7 cellular contexts compared by ENCODE assay signal in the genomic region with DNA sequence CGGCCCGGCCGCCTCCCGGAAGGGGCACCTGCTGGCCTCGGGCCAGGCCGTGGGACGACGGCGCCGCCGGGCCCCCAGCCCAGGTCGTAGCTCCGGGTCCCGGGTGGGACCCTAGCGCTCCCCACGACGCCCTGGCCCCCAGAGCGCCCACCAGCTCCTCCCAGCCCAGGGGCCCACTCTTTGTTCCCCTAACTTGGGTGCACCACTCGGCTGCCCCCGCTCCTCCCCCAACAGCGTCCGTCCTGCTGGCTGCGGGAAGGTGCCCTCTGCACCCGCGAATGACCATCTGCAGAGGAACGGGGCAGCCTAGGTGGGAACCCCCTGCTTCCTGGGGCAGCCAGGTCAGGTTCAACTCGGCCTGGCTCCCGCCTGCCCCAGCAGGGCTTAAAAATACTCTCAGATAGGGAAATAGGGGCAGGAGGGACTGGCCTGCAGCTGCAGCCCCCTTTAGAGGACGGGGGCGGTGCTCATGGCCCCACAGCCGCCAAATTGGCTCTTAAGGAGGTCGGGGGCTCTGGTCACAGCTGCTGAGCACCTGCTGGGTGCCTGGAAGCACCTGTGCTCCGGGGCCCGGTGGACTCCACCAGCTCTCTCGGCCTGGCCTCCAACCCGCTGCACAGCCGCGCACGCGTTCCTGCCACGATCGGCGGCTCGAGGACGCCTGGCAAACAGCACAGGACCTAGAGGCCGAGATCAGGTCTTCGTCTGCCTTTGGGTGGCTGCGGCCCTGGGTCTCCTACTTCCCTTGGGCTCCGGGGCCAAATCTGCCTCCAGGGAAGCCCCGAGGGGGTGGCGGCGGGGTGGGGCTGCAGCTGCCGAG. TPM values are rescaled to one million over a fixed set of nuclear protein-coding genes. Genes with fewer than 3 reads are reported as not detected.
A peak's percentile ranks its signal among the peaks of the same experiment; 100 is the strongest.
DNase-seq lines count a peak whose midpoint lies in the region; ATAC-seq and TF ChIP-seq lines count a peak whose summit lies in the region.
"Had no signal": no experiment of that assay in that cellular context is flagged by ENCODE, and none has a peak within 500 bp of the region (broad histone marks: within the 10 kb centered on the region; RNA-seq: fewer than 3 reads in every experiment).

No MANE protein-coding gene starts in this region.

- H3K4me3 Mint-ChIP-seq in GM23338 (peak overlapping the region; percentile 70), immature natural killer cell (peak overlapping the region in 4 of 5 donors; percentile 47 to 67 (median 65))

- H3K4me2 ChIP-seq in GM23338: peak overlapping the region; percentile 93

- H3K9me2 ChIP-seq in GM23338 (ENCODE audit: insufficient read depth): no peaks in the 10 kb centered on the region

- no peak overlapping the region for H2AFZ ChIP-seq in GM23338

- no peak overlapping the region for H3K27ac Mint-ChIP-seq in GM23338
- no peak overlapping the region for H3K27ac Mint-ChIP-seq in immature natural killer cell

- no peaks in the 10 kb centered on the region for H3K9me3 Mint-ChIP-seq in GM23338
- no peaks in the 10 kb centered on the region for H3K9me3 Mint-ChIP-seq in immature natural killer cell

- peaks cover 39% of the 10 kb centered on the region for H3K79me2 ChIP-seq in GM23338 (replicated peaks; ENCODE audit: insufficient read depth)

- no peaks in the 10 kb centered on the region; the same call in 2 of the 3 replicates for H3K36me3 Mint-ChIP-seq in GM23338 (ENCODE audit: low read depth)
- H3K36me3 Mint-ChIP-seq in immature natural killer cell: no peaks in the 10 kb centered on the region

- peaks cover 26% of the 10 kb centered on the region for H3F3A ChIP-seq in GM23338 (replicated peaks; ENCODE audit: low read depth)

- ATAC-seq in GM23338 (peak; percentile 2), GM18520 (IDR thresholded peaks at IDR 0.05; ENCODE audit: unreplicated experiment) (no peak)

- H3K4me1 ChIP-seq in GM23338 (ENCODE audit: insufficient read depth) (peaks cover 52% of the 10 kb centered on the region), SJCRH30 (peaks cover 70% of the 10 kb centered on the region)

- no peak for TF ChIP-seq CTCF in GM23338 (conservative IDR thresholded peaks at IDR 0.05; ENCODE audit: low read depth in 2 of 2)

- H3K4me3 ChIP-seq in GM23338 (peak overlapping the region; percentile 64), SJCRH30 (peak overlapping the region; percentile 72)

- H3K27me3 Mint-ChIP-seq in GM23338 (ENCODE audit: insufficient read depth, low read depth, poor library complexity) (peaks cover 21% of the 10 kb centered on the region), immature natural killer cell (ENCODE audit: low read depth in 3 of 3) (peaks cover 3 to 7% (median 5%) of the 10 kb centered on the region in 3 donors)

- H3K27ac ChIP-seq in GM23338 (ENCODE audit: low read depth) (peak overlapping the region; percentile 85; the same call in 1 of the 2 replicates), SJCRH30 (no peak overlapping the region)

- H3K4me1 Mint-ChIP-seq in GM23338 (peaks cover 36% of the 10 kb centered on the region), immature natural killer cell (no peaks in the 10 kb centered on the region)

- peak; percentile 70 for DNase-seq in GM23338 (ENCODE audit: low spot score)
- peak; percentile 88 for DNase-seq in SJCRH30
- no peak for DNase-seq in immature natural killer cell
- no peak for DNase-seq in activated CD8-positive, alpha-beta memory T cell treated with anti-CD3 and anti-CD28 coated beads for 24 hours
- no peak for DNase-seq in KG1 (lab: John Stamatoyannopoulos, UW)

- no peaks in the 10 kb centered on the region for H3K9me3 ChIP-seq in SJCRH30 (replicated peaks)

- H4K20me1 ChIP-seq in GM23338 (replicated peaks; ENCODE audit: insufficient read depth): peaks cover 6% of the 10 kb centered on the region

- H3K36me3 ChIP-seq in GM23338 (ENCODE audit: insufficient read depth) (no peaks in the 10 kb centered on the region), SJCRH30 (no peaks in the 10 kb centered on the region)

- no peaks in the 10 kb centered on the region for H3K27me3 ChIP-seq in GM23338 (ENCODE audit: insufficient read depth)
- no peaks in the 10 kb centered on the region for H3K27me3 ChIP-seq in SJCRH30

TF ChIP-seq in GM23338, 12 proteins besides CTCF, POLR2A, EP300 and RAD21:
- TF ChIP-seq, protein P1, sequence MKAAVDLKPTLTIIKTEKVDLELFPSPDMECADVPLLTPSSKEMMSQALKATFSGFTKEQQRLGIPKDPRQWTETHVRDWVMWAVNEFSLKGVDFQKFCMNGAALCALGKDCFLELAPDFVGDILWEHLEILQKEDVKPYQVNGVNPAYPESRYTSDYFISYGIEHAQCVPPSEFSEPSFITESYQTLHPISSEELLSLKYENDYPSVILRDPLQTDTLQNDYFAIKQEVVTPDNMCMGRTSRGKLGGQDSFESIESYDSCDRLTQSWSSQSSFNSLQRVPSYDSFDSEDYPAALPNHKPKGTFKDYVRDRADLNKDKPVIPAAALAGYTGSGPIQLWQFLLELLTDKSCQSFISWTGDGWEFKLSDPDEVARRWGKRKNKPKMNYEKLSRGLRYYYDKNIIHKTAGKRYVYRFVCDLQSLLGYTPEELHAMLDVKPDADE (IDR thresholded peaks at IDR 0.05): no peak
- no peak; the same call in none of the 2 replicates for TF ChIP-seq POLR2AphosphoS5 (IDR thresholded peaks at IDR 0.05; ENCODE audit: low read depth)
- no peak for TF ChIP-seq REST (IDR thresholded peaks at IDR 0.05; ENCODE audit: unreplicated experiment)
- no peak for TF ChIP-seq ZNF114 (CRISPR knock-in tag; IDR thresholded peaks at IDR 0.05)
- TF ChIP-seq STAT1 (IDR thresholded peaks at IDR 0.05; ENCODE audit: unreplicated experiment): no peak

RNA-seq across cellular contexts. Expression of gene LAMA5, which starts 0.6 kb away (rescaled TPM):
- 215 and 298 TPM in 2 replicates for total RNA-seq in GM23338 (2014; rRNA removed; shearing (Covaris generic))
- 192 and 201 TPM in 2 replicates for polyA plus RNA-seq in GM23338 (2016; fragmentation: Nextera tagmentation; extraction: Ambion mirVana)
- 37.3 and 43.8 TPM in 2 replicates for total RNA-seq in SJCRH30 (2014; rRNA removed; shearing (Covaris generic))
- under 1 TPM in 1 of 3 donors, not detected in 2; 0.30 TPM for polyA plus RNA-seq in immature natural killer cell

RNA-seq across cellular contexts. Expression of gene RPS21, which starts 19.2 kb away (rescaled TPM):
- total RNA-seq in GM23338 (2014; rRNA removed; shearing (Covaris generic)): 759 and 964 TPM in 2 replicates
- polyA plus RNA-seq in GM23338 (2016; fragmentation: Nextera tagmentation; extraction: Ambion mirVana): 2,298 and 2,471 TPM in 2 replicates
- 3,142 and 3,675 TPM in 2 replicates for total RNA-seq in SJCRH30 (2014; rRNA removed; shearing (Covaris generic))
- polyA plus RNA-seq in immature natural killer cell: 1,000 to 10,000 TPM in 2 of 3 donors, 100 to 1,000 TPM in 1; 743 to 1,716 (median 1,008) TPM

RNA-seq across cellular contexts. Expression of gene CABLES2, which starts 39.4 kb away (rescaled TPM):
- total RNA-seq in GM23338 (2014; rRNA removed; shearing (Covaris generic)): 12.6 and 12.7 TPM in 2 replicates
- polyA plus RNA-seq in GM23338 (2016; fragmentation: Nextera tagmentation; extraction: Ambion mirVana) (4.3 and 5.1 TPM in 2 replicates), immature natural killer cell (1 to 10 TPM; 1.3 to 2.6 (median 2.5) TPM)
- total RNA-seq in SJCRH30 (2014; rRNA removed; shearing (Covaris generic)): 12.9 and 13.0 TPM in 2 replicates

RNA-seq across cellular contexts. Expression of gene RBBP8NL, which starts 59.6 kb away (rescaled TPM):
- 0.66 and 1.1 TPM in 2 replicates for total RNA-seq in GM23338 (2014; rRNA removed; shearing (Covaris generic))
- polyA plus RNA-seq in GM23338 (2016; fragmentation: Nextera tagmentation; extraction: Ambion mirVana): 0.10 and 0.64 TPM in 2 replicates
- total RNA-seq in SJCRH30 (2014; rRNA removed; shearing (Covaris generic)): not detected in 2 replicates
- not detected for polyA plus RNA-seq in immature natural killer cell
- total RNA-seq: T-helper 1 cell treated with Interleukin-12 subunit alpha and Interleukin-12 subunit beta and Interleukin-4 antibody, amounts not matched to agents 30 ng/mL and 1 ng/mL, for 36 hours had no signal

Comparison
In these comparisons a context has a peak if more than half of its experiments do, and no peak if none do; other contexts are left out.
1. DNase-seq: peak in GM23338 (single experiment) and SJCRH30 (2 of 2); none in immature natural killer cell (0 of 3), activated CD8-positive, alpha-beta memory T cell treated with anti-CD3 and anti-CD28 coated beads for 24 hours (single experiment) and KG1 (single experiment).